In the genomic region with DNA sequence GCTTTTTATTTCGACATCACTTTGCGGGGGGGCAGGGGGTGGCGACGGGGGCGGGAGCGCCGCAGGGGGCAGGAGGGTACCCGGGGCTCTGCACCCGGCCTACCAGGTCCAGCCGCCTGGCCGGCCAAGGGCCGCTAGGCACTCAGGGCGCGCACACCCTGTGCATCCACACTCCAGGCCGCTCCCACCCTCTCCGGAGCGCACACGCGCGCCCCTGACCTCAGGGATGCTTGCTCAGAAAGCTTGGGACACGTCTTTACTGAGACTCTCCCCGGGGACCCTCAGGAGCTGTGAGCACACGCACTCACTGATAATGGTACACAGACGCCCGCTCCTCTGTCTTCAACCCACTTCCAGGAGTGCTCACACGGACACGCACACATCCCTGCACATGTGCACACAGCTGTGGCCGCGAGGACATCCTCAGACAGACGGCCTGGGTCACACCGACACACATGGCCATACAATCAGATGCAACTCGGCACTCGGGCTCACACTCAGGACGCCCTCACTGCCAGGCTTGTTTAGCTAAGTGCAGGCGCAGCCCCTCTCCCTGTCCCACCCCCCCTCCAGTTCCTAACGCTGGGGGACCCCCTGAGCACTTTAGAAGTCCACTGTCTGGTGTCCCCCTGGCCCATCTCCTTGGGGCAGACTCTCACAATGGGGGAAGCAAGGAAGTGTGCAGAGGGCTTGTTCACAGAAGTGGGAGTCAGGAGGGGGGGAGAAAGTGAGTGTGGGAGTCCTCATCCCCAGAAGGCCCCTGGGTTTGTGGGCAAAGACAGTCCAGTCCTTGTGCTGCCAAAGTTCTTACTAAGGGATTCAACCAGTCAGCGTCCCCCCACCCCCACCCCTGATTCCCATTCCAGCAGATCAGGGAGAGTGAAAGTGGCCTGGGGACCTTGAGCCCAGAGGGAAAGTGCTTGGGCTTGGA, we compare ENCODE assay signal across 14 cellular contexts. TPM values are rescaled to one million over a fixed set of nuclear protein-coding genes. Genes with fewer than 3 reads are reported as not detected.
DNase-seq lines count a peak whose midpoint lies in the region; ATAC-seq and TF ChIP-seq lines count a peak whose summit lies in the region.
"Had no signal": no experiment of that assay in that cellular context is flagged by ENCODE, and none has a peak within 500 bp of the region (broad histone marks: within the 10 kb centered on the region; RNA-seq: fewer than 3 reads in every experiment).

No MANE protein-coding gene starts in this region.

- no peak for TF ChIP-seq EP300 in sigmoid colon (IDR thresholded peaks at IDR 0.05)

- peaks cover 0 to 66% (median 59%) of the 10 kb centered on the region in 4 donors for H3K4me1 ChIP-seq in sigmoid colon

- no peaks in the 10 kb centered on the region for H3K9me3 ChIP-seq in sigmoid colon
- H3K9me3 ChIP-seq: A549 had no signal

- intact Hi-C loops in sigmoid colon (cut with DNase I), result no loop called here

- TF ChIP-seq POLR2A in sigmoid colon (IDR thresholded peaks at IDR 0.05), result no peak

- no peak for TF ChIP-seq CTCF in sigmoid colon (IDR thresholded peaks at IDR 0.05)

- 10 to 21% methylated on average over 37 of the region's 37 CpGs for WGBS in sigmoid colon, 2 donors

- no peak overlapping the region for H3K27ac ChIP-seq in sigmoid colon
- H3K27ac ChIP-seq: A549 had no signal

- H3K36me3 ChIP-seq in sigmoid colon, result no peaks in the 10 kb centered on the region

- H3K27me3 ChIP-seq in sigmoid colon, result peaks cover 68 to 100% (median 100%) of the 10 kb centered on the region in 3 donors

- H3K4me3 ChIP-seq in sigmoid colon, result peak overlapping the region in 1 of 4 donors; percentile 3
- H3K4me3 ChIP-seq: A549 had no signal

- DNase-seq in NCI-H1417 (lab: John Stamatoyannopoulos, UW) (peak in 2 of 3 experiments; percentile 54 to 61), NCI-H1417 treated with DMSO at 0.1 percent for 48 hours (lab: John Stamatoyannopoulos, UW) (no peak), SK-N-DZ (ENCODE audit: low spot score) (peak; percentile 77), left kidney (ENCODE audit: low read depth, low spot score) (peak; percentile 39), sigmoid colon (peak; percentile 65), HuH-7.5 (ENCODE audit: low spot score) (no peak)
- DNase-seq: NCI-H2227 treated with DMSO at 0.1 percent for 48 hours had no signal

- ATAC-seq in GM18907 (IDR thresholded peaks at IDR 0.05; ENCODE audit: unreplicated experiment) (no peak), HG03460 (IDR thresholded peaks at IDR 0.05; ENCODE audit: unreplicated experiment) (no peak)
- ATAC-seq: A549 had no signal

RNA-seq across cellular contexts. Expression of a gene that starts 0.5 kb away (rescaled TPM):
- polyA plus RNA-seq in SK-N-DZ (2014; cell fraction: cytosol; rRNA removed), result 116 and 129 TPM in 2 replicates
- 130 and 136 TPM in 2 replicates for polyA plus RNA-seq in SK-N-DZ (2014; cell fraction: nucleus; rRNA removed)
- 1 to 10 TPM; 2.1 to 6.6 (median 5.0) TPM for total RNA-seq in sigmoid colon
- 1 to 10 TPM in 2 of 3 donors, under 1 TPM in 1; 0.46 to 5.2 (median 1.8) TPM for polyA plus RNA-seq in sigmoid colon
- total RNA-seq: activated B cell treated with CpG ODN at 0.5 μM for 24 hours had no signal

RNA-seq across cellular contexts. Expression of a gene that starts 26.8 kb away (rescaled TPM):
- not detected in 2 replicates for polyA plus RNA-seq in SK-N-DZ (2014; cell fraction: cytosol; rRNA removed)
- not detected in 2 replicates for polyA plus RNA-seq in SK-N-DZ (2014; cell fraction: nucleus; rRNA removed)
- total RNA-seq in sigmoid colon, result not detected
- polyA plus RNA-seq in sigmoid colon, result not detected
- total RNA-seq: activated B cell treated with CpG ODN at 0.5 μM for 24 hours, pulmonary artery endothelial cell, RPMI7951 had no signal
- polyA plus RNA-seq: A549, adipose tissue had no signal

Comparison
In these comparisons a context has a peak if more than half of its experiments do, and no peak if none do; other contexts are left out.
1. DNase-seq: peak in NCI-H1417 (2 of 3), SK-N-DZ (single experiment), left kidney (single experiment) and sigmoid colon (single experiment); none in NCI-H1417 treated with DMSO at 0.1 percent for 48 hours (single experiment) and HuH-7.5 (single experiment).